Comparison of ENCODE assay signal across 25 cellular contexts in genomic region chr3:38577089-38578080, GRCh38.
DNase-seq lines count a peak whose midpoint lies in the region; ATAC-seq, FAIRE-seq and TF ChIP-seq lines count a peak whose summit lies in the region.
"Had no signal": no experiment of that assay in that cellular context is flagged by ENCODE, and none has a peak within 500 bp of the region (broad histone marks: within the 10 kb centered on the region; RNA-seq: fewer than 3 reads in every experiment).

No MANE protein-coding gene starts in this region.

- no peak for FAIRE-seq in kidney (lab: Jason Lieb, UNC)
- FAIRE-seq: GM12892 had no signal

- H3K36me3 ChIP-seq in kidney (ENCODE audit: control insufficient read depth in 1 of 2, insufficient read depth in 2 of 2, low read length in 2 of 2) (no peaks in the 10 kb centered on the region), upper lobe of right lung (no peaks in the 10 kb centered on the region)
- H3K36me3 ChIP-seq: cardiac muscle cell, ovary had no signal

- TF ChIP-seq CTCF in coronary artery (IDR thresholded peaks at IDR 0.05) = no peak
- TF ChIP-seq CTCF in kidney (IDR thresholded peaks at IDR 0.05; ENCODE audit: borderline replicate concordance, extremely low read depth, insufficient read depth) = no peak
- no peak for TF ChIP-seq CTCF in upper lobe of right lung (IDR thresholded peaks at IDR 0.05)

- intact Hi-C loops in cardiac septum (cut with DNase I) (no loop called here), Right ventricle myocardium superior (cut with DNase I) (no loop called here), kidney (cut with DNase I) (no loop called here), upper lobe of right lung (cut with DNase I) (no loop called here)

- no peaks in the 10 kb centered on the region for H3K27me3 ChIP-seq in upper lobe of right lung
- H3K27me3 ChIP-seq: ovary had no signal

- H3K4me3 ChIP-seq in coronary artery = no peak overlapping the region
- H3K4me3 ChIP-seq in kidney (ENCODE audit: low read length in 2 of 2) = no peak overlapping the region
- H3K4me3 ChIP-seq in upper lobe of right lung = no peak overlapping the region
- H3K4me3 ChIP-seq: cardiac muscle cell, ovary had no signal

- H3K27ac ChIP-seq in coronary artery (no peak overlapping the region), kidney (ENCODE audit: low read depth in 2 of 2, low read length in 2 of 2) (no peak overlapping the region), upper lobe of right lung (no peak overlapping the region)
- H3K27ac ChIP-seq: cardiac muscle cell, ovary had no signal

- no peak for ATAC-seq in Right ventricle myocardium superior (ENCODE audit: poor library complexity)
- no peak for ATAC-seq in upper lobe of right lung
- no peak for ATAC-seq in GM18907 (IDR thresholded peaks at IDR 0.05; ENCODE audit: unreplicated experiment)
- ATAC-seq: HCT116; naive thymus-derived CD4-positive, alpha-beta T cell; stimulated activated naive CD8-positive, alpha-beta T cell treated with anti-CD3 and anti-CD28 coated beads, Interleukin-15, Interleukin-2, amounts not matched to agents 100 U/mL and 50 U/mL, for 24 hours had no signal

- H3K9me3 ChIP-seq in kidney (ENCODE audit: control insufficient read depth in 1 of 2, low read length in 2 of 2) (no peaks in the 10 kb centered on the region), upper lobe of right lung (no peaks in the 10 kb centered on the region)
- H3K9me3 ChIP-seq: ovary had no signal

- H3K9ac ChIP-seq in kidney (ENCODE audit: low read length in 2 of 2) = no peak overlapping the region

- DNase-seq in cardiac septum (ENCODE audit: low spot score) = peak; percentile 63
- DNase-seq in Right ventricle myocardium superior = no peak
- DNase-seq in coronary artery (ENCODE audit: low spot score) = peak; percentile 66
- peak; percentile 22 for DNase-seq in kidney
- peak; percentile 56 for DNase-seq in upper lobe of right lung
- DNase-seq in SHP77 (lab: John Stamatoyannopoulos, UW) = no peak
- DNase-seq: activated CD4-positive, alpha-beta T cell treated with anti-CD3 and anti-CD28 coated beads, Interleukin-2, amount 50 U/mL, for 4 hours; aorta; EL; IMR-90; NCI-H1092 treated with DMSO at 0.1 percent for 48 hours; NCI-H1930; NCI-H345; NCI-H748 treated with DMSO at 0.1 percent for 48 hours; ovary; retina; stimulated activated CD4-positive, alpha-beta T cell treated with anti-CD3 and anti-CD28 coated beads, Interleukin-4, amount 100 ng/mL, for 4 hours; stimulated activated naive CD8-positive, alpha-beta T cell treated with anti-CD3 and anti-CD28 coated beads, Interleukin-15, Interleukin-2, amounts not matched to agents 100 U/mL and 50 U/mL, for 24 hours; SW 1271; T1000 had no signal

- no peaks in the 10 kb centered on the region for H3K4me1 ChIP-seq in kidney (ENCODE audit: control insufficient read depth in 1 of 2, insufficient read depth in 1 of 2, low read depth in 1 of 2, low read length in 2 of 2)
- H3K4me1 ChIP-seq in upper lobe of right lung = no peaks in the 10 kb centered on the region

Comparison
In these comparisons a context has a peak if more than half of its experiments do, and no peak if none do; other contexts are left out.
1. DNase-seq: peak in cardiac septum (single experiment), coronary artery (single experiment), kidney (single experiment) and upper lobe of right lung (single experiment); none in Right ventricle myocardium superior (single experiment) and SHP77 (0 of 2).